In genomic region chr20:1876217-1876921, GRCh38 we compare ENCODE assay signal across 20 cellular contexts. TPM values are rescaled to one million over a fixed set of nuclear protein-coding genes. Genes with fewer than 3 reads are reported as not detected.
A peak's percentile ranks its signal among the peaks of the same experiment; 100 is the strongest.
DNase-seq lines count a peak whose midpoint lies in the region; ATAC-seq, FAIRE-seq and TF ChIP-seq lines count a peak whose summit lies in the region.
"Had no signal": no experiment of that assay in that cellular context is flagged by ENCODE, and none has a peak within 500 bp of the region (broad histone marks: within the 10 kb centered on the region; RNA-seq: fewer than 3 reads in every experiment).

No MANE protein-coding gene starts in this region.

- no peak for FAIRE-seq in urothelium cell line (lab: Jason Lieb, UNC)
- FAIRE-seq: small intestine had no signal

- H3K27me3 Mint-ChIP-seq in MCF 10A (ENCODE audit: insufficient read depth, unreplicated experiment) (no peaks in the 10 kb centered on the region), activated B cell treated with CpG ODN at 0.5 μM for 24 hours (no peaks in the 10 kb centered on the region)
- H3K27me3 Mint-ChIP-seq: memory B cell had no signal

- intact Hi-C loops in MCF 10A (cut with micrococcal nuclease), result no loop called here
- intact Hi-C loops in breast epithelium (cut with DNase I; ENCODE audit: low total_unique reads), result no loop called here
- intact Hi-C loops in activated B cell treated with CpG ODN at 0.5 μM for 24 hours (cut with micrococcal nuclease), result loop anchor here (10.0 kb wide), 1 partner anchor 428 kb away; no protein-coding TSS in a partner anchor
- intact Hi-C loops in gastrocnemius medialis (cut with DNase I; ENCODE audit: low total_unique reads), result no loop called here

- H3K4me1 ChIP-seq in breast epithelium (peaks cover 0 to 3% of the 10 kb centered on the region in 2 donors), gastrocnemius medialis (peaks cover 5 to 12% of the 10 kb centered on the region in 2 donors)

- H3K27ac Mint-ChIP-seq in MCF 10A (ENCODE audit: low read depth, unreplicated experiment), result no peak overlapping the region
- peak overlapping the region; percentile 5 for H3K27ac Mint-ChIP-seq in activated B cell treated with CpG ODN at 0.5 μM for 24 hours
- H3K27ac Mint-ChIP-seq: activated naive CD4-positive, alpha-beta T cell treated with anti-CD3 and anti-CD28 coated beads, Interleukin-2, amount 50 U/mL, for 72 hours; nephron had no signal

- BruUV-seq in MCF 10A (replicated peaks; lab: Mats Ljungman, UMichigan), result no TSS peak

- H3K9me3 ChIP-seq in breast epithelium (no peaks in the 10 kb centered on the region), gastrocnemius medialis (no peaks in the 10 kb centered on the region)
- H3K9me3 ChIP-seq: esophagus muscularis mucosa, suprapubic skin had no signal

- in situ Hi-C loops in gastrocnemius medialis (cut with MboI; ENCODE audit: low sequenced_read_pairs in 4 of 4), result no loop called here

- H3K4me3 ChIP-seq in breast epithelium, result no peak overlapping the region
- H3K4me3 ChIP-seq in gastrocnemius medialis, result no peak overlapping the region
- H3K4me3 ChIP-seq: dorsolateral prefrontal cortex, esophagus muscularis mucosa, SK-N-MC, suprapubic skin had no signal

- no peak for ATAC-seq in activated B cell treated with CpG ODN at 0.5 μM for 24 hours (ENCODE audit: low read depth)
- ATAC-seq in HG02840 (IDR thresholded peaks at IDR 0.05; ENCODE audit: low FRiP score, unreplicated experiment), result no peak
- no peak for ATAC-seq in gastrocnemius medialis
- ATAC-seq: activated T-cell treated with anti-CD3 and anti-CD28 coated beads, Interleukin-2, amount 50 U/mL, for 4 hours had no signal

- peaks cover 6% of the 10 kb centered on the region for H3K4me1 Mint-ChIP-seq in MCF 10A (ENCODE audit: insufficient read depth, unreplicated experiment)
- H3K4me1 Mint-ChIP-seq in activated B cell treated with CpG ODN at 0.5 μM for 24 hours, result peaks cover 30% of the 10 kb centered on the region
- H3K4me1 Mint-ChIP-seq: nephron had no signal

- H3K9me3 Mint-ChIP-seq in MCF 10A (ENCODE audit: unreplicated experiment) (no peaks in the 10 kb centered on the region), activated B cell treated with CpG ODN at 0.5 μM for 24 hours (no peaks in the 10 kb centered on the region)
- H3K9me3 Mint-ChIP-seq: activated naive CD4-positive, alpha-beta T cell treated with anti-CD3 and anti-CD28 coated beads, Interleukin-2, amount 50 U/mL, for 72 hours; memory B cell; nephron had no signal

- TF ChIP-seq POLR2A in breast epithelium (IDR thresholded peaks at IDR 0.05) (no peak), gastrocnemius medialis (IDR thresholded peaks at IDR 0.05) (no peak)

- H3K36me3 Mint-ChIP-seq in MCF 10A (ENCODE audit: insufficient read depth, unreplicated experiment) (no peaks in the 10 kb centered on the region), activated B cell treated with CpG ODN at 0.5 μM for 24 hours (ENCODE audit: low read depth) (no peaks in the 10 kb centered on the region)
- H3K36me3 Mint-ChIP-seq: activated naive CD4-positive, alpha-beta T cell treated with anti-CD3 and anti-CD28 coated beads, Interleukin-2, amount 50 U/mL, for 72 hours; brain; memory B cell had no signal

- DNase-seq in MCF 10A (ENCODE audit: unreplicated experiment), result peak; percentile 84
- DNase-seq in breast epithelium (ENCODE audit: low spot score in 2 of 2), result no peak
- peak; percentile 1 for DNase-seq in NCI-H2029 treated with DMSO at 0.1 percent for 48 hours (lab: John Stamatoyannopoulos, UW)
- DNase-seq in activated B cell treated with CpG ODN at 0.5 μM for 24 hours, result no peak
- peak; percentile 32 for DNase-seq in urothelium cell line (ENCODE audit: low spot score)
- DNase-seq in SHP77 treated with DMSO at 0.1 percent for 48 hours (lab: John Stamatoyannopoulos, UW), result no peak
- DNase-seq in gastrocnemius medialis, result no peak
- DNase-seq: activated T-cell treated with anti-CD3 and anti-CD28 coated beads, Interleukin-2, amount 50 U/mL, for 4 hours; AML-193; GOT3; small intestine had no signal

- no peaks in the 10 kb centered on the region for H3K27me3 ChIP-seq in breast epithelium
- H3K27me3 ChIP-seq in gastrocnemius medialis, result no peaks in the 10 kb centered on the region
- H3K27me3 ChIP-seq: dorsolateral prefrontal cortex, suprapubic skin had no signal

- CTCF ChIA-PET in MCF 10A (lab: Yijun Ruan, JAX), result interaction anchor here (0.5 to 1.0 kb wide), 3 partner anchors 67 to 235 kb away, joined by 3 to 4 read pairs (median 3); no protein-coding TSS in a partner anchor
- CTCF ChIA-PET in activated B cell treated with CpG ODN at 0.5 μM for 24 hours (lab: Charles Lee), result no interaction called here

- H3K27ac ChIP-seq in breast epithelium, result no peak overlapping the region
- no peak overlapping the region for H3K27ac ChIP-seq in gastrocnemius medialis
- H3K27ac ChIP-seq: esophagus muscularis mucosa, SK-N-MC, suprapubic skin had no signal

- POLR2A ChIA-PET in MCF 10A (lab: Yijun Ruan, JAX), result no interaction called here
- POLR2A ChIA-PET in activated B cell treated with CpG ODN at 0.5 μM for 24 hours (lab: Charles Lee), result no interaction called here

- no peak overlapping the region for H3K4me3 Mint-ChIP-seq in MCF 10A (ENCODE audit: unreplicated experiment)
- H3K4me3 Mint-ChIP-seq in activated B cell treated with CpG ODN at 0.5 μM for 24 hours, result no peak overlapping the region
- H3K4me3 Mint-ChIP-seq: activated T-cell treated with anti-CD3 and anti-CD28 coated beads, Interleukin-2, amount 50 U/mL, for 4 hours; brain; memory B cell; nephron had no signal

- TF ChIP-seq CTCF in MCF 10A (IDR thresholded peaks at IDR 0.05; ENCODE audit: unreplicated experiment) (no peak), breast epithelium (IDR thresholded peaks at IDR 0.05) (no peak), activated B cell treated with CpG ODN at 0.5 μM for 24 hours (IDR thresholded peaks at IDR 0.05) (no peak), gastrocnemius medialis (IDR thresholded peaks at IDR 0.05 in 4 of 5, conservative IDR thresholded peaks at IDR 0.05 in 1 of 5) (no peak)

- H3K36me3 ChIP-seq in breast epithelium (no peaks in the 10 kb centered on the region), gastrocnemius medialis (no peaks in the 10 kb centered on the region)
- H3K36me3 ChIP-seq: esophagus muscularis mucosa, suprapubic skin had no signal

RNA-seq across cellular contexts. Expression of gene SIRPA, which starts 18.8 kb away (rescaled TPM):
- total RNA-seq in MCF 10A (2022) (18.0 and 23.6 TPM in 2 replicates), breast epithelium (10 to 100 TPM; 42.3 to 64.6 (median 53.9) TPM), activated B cell treated with CpG ODN at 0.5 μM for 24 hours (10.1 and 10.2 TPM in 2 replicates), gastrocnemius medialis (10 to 100 TPM; 14.6 to 62.0 (median 20.6) TPM)

Comparison
In these comparisons a context has a peak if more than half of its experiments do, and no peak if none do; other contexts are left out.
1. DNase-seq: peak in MCF 10A (single experiment), NCI-H2029 treated with DMSO at 0.1 percent for 48 hours (single experiment) and urothelium cell line (single experiment); none in breast epithelium (0 of 2), activated B cell treated with CpG ODN at 0.5 μM for 24 hours (single experiment), SHP77 treated with DMSO at 0.1 percent for 48 hours (single experiment) and gastrocnemius medialis (0 of 2).